Comparison of ENCODE assay signal across 17 cellular contexts in the genomic region with DNA sequence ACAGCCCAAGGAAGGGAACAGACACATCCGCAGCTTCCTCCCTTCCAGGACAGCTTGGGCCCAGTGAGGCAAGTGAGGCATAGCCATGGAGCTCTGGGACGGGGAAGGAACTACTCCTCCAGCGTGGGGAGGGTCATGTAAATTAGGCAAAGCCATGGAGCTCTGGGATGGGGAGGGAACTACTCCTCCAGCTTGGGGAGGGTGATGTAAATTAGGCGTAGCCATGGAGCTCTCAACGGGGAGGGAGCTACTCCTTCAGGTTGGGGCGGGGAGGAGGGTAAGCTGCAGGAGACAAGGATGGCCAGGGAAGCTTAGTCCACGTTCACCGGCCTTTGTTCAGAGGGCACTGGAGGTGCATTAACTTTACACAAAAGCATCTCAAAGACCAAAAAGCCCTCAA. TPM values are rescaled to one million over a fixed set of nuclear protein-coding genes. Genes with fewer than 3 reads are reported as not detected.
DNase-seq lines count a peak whose midpoint lies in the region; ATAC-seq and TF ChIP-seq lines count a peak whose summit lies in the region.
"Had no signal": no experiment of that assay in that cellular context is flagged by ENCODE, and none has a peak within 500 bp of the region (broad histone marks: within the 10 kb centered on the region; RNA-seq: fewer than 3 reads in every experiment).

No MANE protein-coding gene starts in this region.

- H2AK5ac ChIP-seq in mesendoderm (ENCODE audit: low read length), result no peak overlapping the region

- H3K79me1 ChIP-seq in mesendoderm (ENCODE audit: low read length), result no peaks in the 10 kb centered on the region

- TF ChIP-seq CTCF in endodermal cell (conservative IDR thresholded peaks at IDR 0.05) (no peak), left ventricle myocardium inferior (IDR thresholded peaks at IDR 0.05; ENCODE audit: borderline replicate concordance) (no peak), MM.1S (IDR thresholded peaks at IDR 0.05; ENCODE audit: low read length) (no peak)

- H3K27ac ChIP-seq in endodermal cell (ENCODE audit: low read depth, low read length), result no peak overlapping the region
- no peak overlapping the region for H3K27ac ChIP-seq in mesendoderm (ENCODE audit: low read depth, low read length)
- H3K27ac ChIP-seq in left ventricle myocardium inferior (replicated peaks), result no peak overlapping the region
- no peak overlapping the region for H3K27ac ChIP-seq in MM.1S (ENCODE audit: low read length)
- H3K27ac ChIP-seq: 22Rv1, A549, C4-2B had no signal

- peak; percentile 43 for DNase-seq in activated CD8-positive, alpha-beta memory T cell treated with anti-CD3 and anti-CD28 coated beads for 24 hours
- DNase-seq in activated CD8-positive, alpha-beta memory T cell treated with anti-CD3 and anti-CD28 coated beads, Interleukin-2, amount 50 U/mL, for 4 hours, result no peak
- DNase-seq in endodermal cell (no peak), mesendoderm (no peak), Right ventricle myocardium superior (no peak), left ventricle myocardium inferior (no peak), MM.1S (no peak)
- DNase-seq: AML-193; Caco-2; CD4-positive, alpha-beta T cell; HCEC 1CT had no signal

- H3K4me1 ChIP-seq in endodermal cell (ENCODE audit: control insufficient read depth, insufficient read depth, low read length) (peaks cover 12% of the 10 kb centered on the region), mesendoderm (ENCODE audit: control insufficient read depth, low read depth, low read length) (peaks cover 15% of the 10 kb centered on the region), left ventricle myocardium inferior (no peaks in the 10 kb centered on the region), MM.1S (ENCODE audit: low read length) (peaks cover 22% of the 10 kb centered on the region)
- H3K4me1 ChIP-seq: A549 had no signal

- H3K27me3 Mint-ChIP-seq in endodermal cell (ENCODE audit: insufficient read depth), result no peaks in the 10 kb centered on the region
- H3K27me3 Mint-ChIP-seq: CD4-positive, alpha-beta T cell had no signal

- H3K4me2 ChIP-seq in mesendoderm (ENCODE audit: low read length), result no peak overlapping the region
- no peak overlapping the region for H3K4me2 ChIP-seq in MM.1S (ENCODE audit: low read depth, low read length)
- H3K4me2 ChIP-seq: A549 had no signal

- no peaks in the 10 kb centered on the region for H3K36me3 Mint-ChIP-seq in endodermal cell (ENCODE audit: low read depth)

- no peak overlapping the region for H2AFZ ChIP-seq in MM.1S (ENCODE audit: low read length)

- H3F3A ChIP-seq in MM.1S (ENCODE audit: insufficient read depth, low read length), result peaks cover 22% of the 10 kb centered on the region

- no peaks in the 10 kb centered on the region for H3K9me2 ChIP-seq in MM.1S (replicated peaks; ENCODE audit: insufficient read depth, low read length)

- H4K8ac ChIP-seq in mesendoderm (ENCODE audit: low read depth, low read length), result no peak overlapping the region

- H3K36me3 ChIP-seq in endodermal cell (ENCODE audit: control insufficient read depth, insufficient read depth, low read length) (no peaks in the 10 kb centered on the region), mesendoderm (ENCODE audit: control insufficient read depth, insufficient read depth, low read length) (no peaks in the 10 kb centered on the region), left ventricle myocardium inferior (peaks cover 29% of the 10 kb centered on the region), MM.1S (replicated peaks; ENCODE audit: insufficient read depth, low read length) (no peaks in the 10 kb centered on the region)

- H3K18ac ChIP-seq in mesendoderm (ENCODE audit: low read length), result no peak overlapping the region

- H3K4me3 Mint-ChIP-seq in endodermal cell, result no peak overlapping the region
- H3K4me3 Mint-ChIP-seq: CD4-positive, alpha-beta T cell; IgD-negative memory B cell had no signal

- H3K56ac ChIP-seq in mesendoderm (ENCODE audit: low read length), result peak overlapping the region; percentile 69

- no peak overlapping the region for H3K23ac ChIP-seq in mesendoderm (ENCODE audit: low read length)

- peaks cover 54% of the 10 kb centered on the region for H3K4me1 Mint-ChIP-seq in endodermal cell
- H3K4me1 Mint-ChIP-seq: IgD-negative memory B cell had no signal

- 60 to 77% methylated on average over 1 to 8 of the region's 8 CpGs for WGBS in endodermal cell (ENCODE audit: insufficient coverage in 1 of 2, insufficient read length in 1 of 2), 2 experiments
- WGBS in mesendoderm (ENCODE audit: extremely low coverage, insufficient coverage, low lambda C conversion rate), result no CpG with 5 or more reads among the region's 8 CpGs

- intact Hi-C loops in Right ventricle myocardium superior (cut with DNase I), result no loop called here
- intact Hi-C loops in left ventricle myocardium inferior (cut with micrococcal nuclease), result no loop called here

- H3K9me3 ChIP-seq in endodermal cell (ENCODE audit: control insufficient read depth, low read length) (peaks cover 23% of the 10 kb centered on the region), left ventricle myocardium inferior (replicated peaks) (peaks cover 5% of the 10 kb centered on the region), MM.1S (replicated peaks; ENCODE audit: insufficient read depth, low read length) (no peaks in the 10 kb centered on the region)
- H3K9me3 ChIP-seq: A549 had no signal

- H3K79me2 ChIP-seq in mesendoderm (ENCODE audit: control insufficient read depth, insufficient read depth, low read length) (no peaks in the 10 kb centered on the region), MM.1S (ENCODE audit: low read length) (no peaks in the 10 kb centered on the region)

- no peak for ATAC-seq in Right ventricle myocardium superior (ENCODE audit: poor library complexity)
- no peak for ATAC-seq in GM19395 (IDR thresholded peaks at IDR 0.05; ENCODE audit: unreplicated experiment)
- ATAC-seq: A549, HepG2 had no signal

- no peak overlapping the region for H4K5ac ChIP-seq in mesendoderm (ENCODE audit: low read length)

- peaks cover 14% of the 10 kb centered on the region for H3K9me3 Mint-ChIP-seq in endodermal cell
- H3K9me3 Mint-ChIP-seq: CD4-positive, alpha-beta T cell; IgD-negative memory B cell had no signal

- no peak overlapping the region for H2BK120ac ChIP-seq in mesendoderm (ENCODE audit: low read depth, low read length)

- H2BK15ac ChIP-seq in mesendoderm (replicated peaks; ENCODE audit: low read depth), result no peak overlapping the region

- H4K20me1 ChIP-seq in MM.1S (ENCODE audit: insufficient read depth, low read length), result no peaks in the 10 kb centered on the region

- H3K27me3 ChIP-seq in endodermal cell (ENCODE audit: control insufficient read depth, insufficient read depth, low read length, poor library complexity, severe bottlenecking) (no peaks in the 10 kb centered on the region), mesendoderm (ENCODE audit: insufficient read depth, low read length, poor library complexity) (no peaks in the 10 kb centered on the region), left ventricle myocardium inferior (ENCODE audit: low read depth) (no peaks in the 10 kb centered on the region), MM.1S (replicated peaks; ENCODE audit: insufficient read depth, low read length) (no peaks in the 10 kb centered on the region)

- no peak overlapping the region for H3K4me3 ChIP-seq in endodermal cell (ENCODE audit: low read length)
- no peak overlapping the region for H3K4me3 ChIP-seq in mesendoderm (ENCODE audit: low read length)
- no peak overlapping the region for H3K4me3 ChIP-seq in left ventricle myocardium inferior
- H3K4me3 ChIP-seq in MM.1S (ENCODE audit: low read length), result no peak overlapping the region
- H3K4me3 ChIP-seq: A549 had no signal

- H3K9ac ChIP-seq in endodermal cell (ENCODE audit: extremely low read depth, low read length, poor library complexity, severe bottlenecking), result no peak overlapping the region
- H3K9ac ChIP-seq in mesendoderm (ENCODE audit: low read length), result no peak overlapping the region
- H3K9ac ChIP-seq in MM.1S (ENCODE audit: low read length), result no peak overlapping the region

- no peak overlapping the region for H3K4ac ChIP-seq in mesendoderm (ENCODE audit: low read depth, low read length)

- no peak overlapping the region for H2BK5ac ChIP-seq in mesendoderm (ENCODE audit: low read length)

- H3K27ac Mint-ChIP-seq in endodermal cell, result peak overlapping the region; percentile 61
- H3K27ac Mint-ChIP-seq: CD4-positive, alpha-beta T cell; IgD-negative memory B cell had no signal

RNA-seq across cellular contexts. Expression of a gene that starts 21.1 kb away (rescaled TPM):
- total RNA-seq in endodermal cell (10 to 100 TPM; 32.5 to 49.0 TPM), Right ventricle myocardium superior (57.9 TPM), left ventricle myocardium inferior (90.0 TPM)
- polyA plus RNA-seq in endodermal cell (2013, experiment 1 of 2), result 11.3 TPM
- 8.7 TPM for polyA plus RNA-seq in endodermal cell (2013, experiment 2 of 2)
- polyA plus RNA-seq in mesendoderm (2013, experiment 1 of 2), result 7.9 TPM
- 8.5 TPM for polyA plus RNA-seq in mesendoderm (2013, experiment 2 of 2)
